In genomic region chr11:34267440-34267839, GRCh38 we compare ENCODE assay signal across 2 cellular contexts.
TF ChIP-seq lines count a peak whose summit lies in the region.

No MANE protein-coding gene starts in this region.

TF ChIP-seq in SK-N-SH, 30 proteins besides CTCF, POLR2A, EP300 and RAD21 (continued from another document):
- no peak for TF ChIP-seq MAX (IDR thresholded peaks at IDR 0.05; ENCODE audit: low read depth)
- no peak for TF ChIP-seq FOXM1 (IDR thresholded peaks at IDR 0.05; ENCODE audit: low read depth)
TF ChIP-seq in SK-N-SH: peak in this region for 0.

TF ChIP-seq in SK-N-SH treated with all-trans-retinoic acid at 6 μM for 48 hours, 23 proteins besides CTCF, POLR2A, EP300 and RAD21 (continued from another document):
- TF ChIP-seq PATZ1 (CRISPR knock-in tag; IDR thresholded peaks at IDR 0.05; ENCODE audit: borderline replicate concordance), result no peak
